Comparison of ENCODE assay signal across 20 cellular contexts in genomic region chr16:31870809-31871208, GRCh38. TPM values are rescaled to one million over a fixed set of nuclear protein-coding genes. Genes with fewer than 3 reads are reported as not detected.
A peak's percentile ranks its signal among the peaks of the same experiment; 100 is the strongest.
DNase-seq lines count a peak whose midpoint lies in the region; ATAC-seq and TF ChIP-seq lines count a peak whose summit lies in the region.
"Had no signal": no experiment of that assay in that cellular context is flagged by ENCODE, and none has a peak within 500 bp of the region (broad histone marks: within the 10 kb centered on the region; RNA-seq: fewer than 3 reads in every experiment).

No MANE protein-coding gene starts in this region.

- H3K27ac Mint-ChIP-seq in activated naive CD4-positive, alpha-beta T cell treated with anti-CD3 and anti-CD28 coated beads, Interleukin-2, amount 10 ng/mL, durations not matched to agents 7 days and 5 days: peak overlapping the region; percentile 89
- peak overlapping the region; percentile 52 to 73 for H3K27ac Mint-ChIP-seq in T-cell
- peak overlapping the region; percentile 57 for H3K27ac Mint-ChIP-seq in activated naive CD8-positive, alpha-beta T cell treated with anti-CD3 and anti-CD28 coated beads, Interleukin-2, amount 50 U/mL, for 24 hours

- peaks cover 66% of the 10 kb centered on the region for H3K4me1 Mint-ChIP-seq in activated naive CD4-positive, alpha-beta T cell treated with anti-CD3 and anti-CD28 coated beads, Interleukin-2, amount 10 ng/mL, durations not matched to agents 7 days and 5 days
- peaks cover 48 to 63% (median 62%) of the 10 kb centered on the region in 3 donors for H3K4me1 Mint-ChIP-seq in T-cell
- peaks cover 61% of the 10 kb centered on the region for H3K4me1 Mint-ChIP-seq in activated naive CD8-positive, alpha-beta T cell treated with anti-CD3 and anti-CD28 coated beads, Interleukin-2, amount 50 U/mL, for 24 hours

- whole genome bisulfite sequencing in spleen, 5 donors: 58 to 84% (median 71%) methylated on average over 2 of the region's 2 CpGs

- CTCF ChIA-PET in activated naive CD4-positive, alpha-beta T cell treated with anti-CD3 and anti-CD28 coated beads, Interleukin-2, amount 10 ng/mL, durations not matched to agents 7 days and 5 days (lab: Charles Lee): no interaction called here
- CTCF ChIA-PET in T-cell (lab: Charles Lee): no interaction called here

- no peak for TF ChIP-seq CTCF in spleen (IDR thresholded peaks at IDR 0.05 in 8 of 11, conservative IDR thresholded peaks at IDR 0.05 in 3 of 11)

- H3K9me3 ChIP-seq in spleen: no peaks in the 10 kb centered on the region
- H3K9me3 ChIP-seq: heart left ventricle, tibial artery had no signal

- TF ChIP-seq POLR2A in spleen (IDR thresholded peaks at IDR 0.05): no peak

- intact Hi-C loops in spleen (cut with DNase I; ENCODE audit: low total_unique reads): no loop called here

- H3K27me3 Mint-ChIP-seq in activated naive CD4-positive, alpha-beta T cell treated with anti-CD3 and anti-CD28 coated beads, Interleukin-2, amount 10 ng/mL, durations not matched to agents 7 days and 5 days: no peaks in the 10 kb centered on the region
- H3K27me3 Mint-ChIP-seq in T-cell: no peaks in the 10 kb centered on the region
- peaks cover 4% of the 10 kb centered on the region for H3K27me3 Mint-ChIP-seq in activated naive CD8-positive, alpha-beta T cell treated with anti-CD3 and anti-CD28 coated beads, Interleukin-2, amount 50 U/mL, for 24 hours

- no peaks in the 10 kb centered on the region for H3K36me3 ChIP-seq in spleen
- H3K36me3 ChIP-seq: heart left ventricle, tibial artery had no signal

- ATAC-seq in T-cell (replicated peaks in 1 of 4) (no peak), GM21717 (IDR thresholded peaks at IDR 0.05; ENCODE audit: unreplicated experiment) (no peak)
- ATAC-seq in activated naive CD8-positive, alpha-beta T cell treated with anti-CD3 and anti-CD28 coated beads, Interleukin-2, amount 50 U/mL, for 24 hours: no peak
- ATAC-seq: heart left ventricle, left lobe of liver, Right ventricle myocardium inferior had no signal

- H3K27ac ChIP-seq in spleen: peak overlapping the region; percentile 6 to 99 (median 88)
- H3K27ac ChIP-seq: tibial artery had no signal

- peaks cover 23% of the 10 kb centered on the region for H3K36me3 Mint-ChIP-seq in activated naive CD4-positive, alpha-beta T cell treated with anti-CD3 and anti-CD28 coated beads, Interleukin-2, amount 10 ng/mL, durations not matched to agents 7 days and 5 days
- H3K36me3 Mint-ChIP-seq in T-cell: peaks cover 16% of the 10 kb centered on the region
- H3K36me3 Mint-ChIP-seq in activated naive CD8-positive, alpha-beta T cell treated with anti-CD3 and anti-CD28 coated beads, Interleukin-2, amount 50 U/mL, for 24 hours (ENCODE audit: low read depth): peaks cover 18% of the 10 kb centered on the region

- POLR2A ChIA-PET in T-cell (lab: Charles Lee): interaction anchor here in 1 of 2 donors (0.6 kb wide), 2 partner anchors 407 to 729 kb away, joined by 3 to 14 read pairs; no protein-coding TSS in a partner anchor

- H3K4me1 ChIP-seq in spleen: peaks cover 32 to 62% (median 54%) of the 10 kb centered on the region in 6 donors

- no peaks in the 10 kb centered on the region for H3K27me3 ChIP-seq in spleen (replicated peaks in 1 of 7)
- H3K27me3 ChIP-seq: heart left ventricle, tibial artery had no signal

- peak overlapping the region; percentile 7 for H3K4me3 Mint-ChIP-seq in activated naive CD4-positive, alpha-beta T cell treated with anti-CD3 and anti-CD28 coated beads, Interleukin-2, amount 10 ng/mL, durations not matched to agents 7 days and 5 days
- peak overlapping the region in 1 of 3 donors; percentile 47 for H3K4me3 Mint-ChIP-seq in T-cell
- no peak overlapping the region for H3K4me3 Mint-ChIP-seq in activated naive CD8-positive, alpha-beta T cell treated with anti-CD3 and anti-CD28 coated beads, Interleukin-2, amount 50 U/mL, for 24 hours

- DNase-seq in activated naive CD4-positive, alpha-beta T cell treated with anti-CD3 and anti-CD28 coated beads, Interleukin-2, amount 10 ng/mL, durations not matched to agents 7 days and 5 days: no peak
- DNase-seq in activated naive CD4-positive, alpha-beta T cell (lab: John Stamatoyannopoulos, UW): no peak
- DNase-seq in T-cell: no peak
- DNase-seq in activated naive CD8-positive, alpha-beta T cell treated with anti-CD3 and anti-CD28 coated beads, Interleukin-2, amount 50 U/mL, for 24 hours: no peak
- DNase-seq in spleen: no peak
- DNase-seq in COLO829 (ENCODE audit: low spot score): no peak
- DNase-seq in KG1 (lab: John Stamatoyannopoulos, UW): no peak
- DNase-seq: ACHN; activated effector memory CD4-positive, alpha-beta T cell treated with Interleukin-2 at 50 U/mL for 16 hours; heart left ventricle; KBM-7; NCI-H1092 treated with DMSO at 0.1 percent for 48 hours; NCI-H2081; NCI-H526; nucleus accumbens; stimulated activated CD4-positive, alpha-beta T cell treated with anti-CD3 and anti-CD28 coated beads, Interleukin-12 subunit alpha, Interleukin-12 subunit beta, amount 100 ng/mL, for 4 hours; tibial artery had no signal

- peak overlapping the region in 1 of 8 donors; percentile 59 for H3K4me3 ChIP-seq in spleen
- H3K4me3 ChIP-seq: tibial artery had no signal

- peaks cover 10% of the 10 kb centered on the region for H3K9me3 Mint-ChIP-seq in activated naive CD4-positive, alpha-beta T cell treated with anti-CD3 and anti-CD28 coated beads, Interleukin-2, amount 10 ng/mL, durations not matched to agents 7 days and 5 days
- no peaks in the 10 kb centered on the region for H3K9me3 Mint-ChIP-seq in T-cell
- no peaks in the 10 kb centered on the region for H3K9me3 Mint-ChIP-seq in activated naive CD8-positive, alpha-beta T cell treated with anti-CD3 and anti-CD28 coated beads, Interleukin-2, amount 50 U/mL, for 24 hours

RNA-seq across cellular contexts. Expression of gene ZNF267, which starts 2.8 kb away (rescaled TPM):
- 10 to 100 TPM; 35.0 to 46.9 (median 43.5) TPM for total RNA-seq in T-cell
- 10 to 100 TPM; 33.3 to 50.6 (median 44.9) TPM for total RNA-seq in spleen
- 10 to 100 TPM in 1 of 3 donors, 1 to 10 TPM in 2; 9.0 to 12.9 (median 9.7) TPM for polyA plus RNA-seq in spleen
